ENCODE assay signal across 9 cellular contexts in genomic region chr2:19349911-19350677, GRCh38. TPM values are rescaled to one million over a fixed set of nuclear protein-coding genes. Genes with fewer than 3 reads are reported as not detected.
A peak's percentile ranks its signal among the peaks of the same experiment; 100 is the strongest.
DNase-seq lines count a peak whose midpoint lies in the region; ATAC-seq and TF ChIP-seq lines count a peak whose summit lies in the region.
"Had no signal": no experiment of that assay in that cellular context is flagged by ENCODE, and none has a peak within 500 bp of the region (broad histone marks: within the 10 kb centered on the region; RNA-seq: fewer than 3 reads in every experiment).

No MANE protein-coding gene starts in this region.

- H3K79me2 ChIP-seq in KMS-11 (ENCODE audit: insufficient read depth, low read depth): no peaks in the 10 kb centered on the region
- H3K79me2 ChIP-seq in trophoblast cell (ENCODE audit: control insufficient read depth, insufficient read depth, low read length, poor library complexity): peaks cover 5% of the 10 kb centered on the region

- H2AFZ ChIP-seq in KMS-11 (ENCODE audit: low read depth) (no peak overlapping the region), trophoblast cell (ENCODE audit: insufficient read depth, low read length, poor library complexity) (peak overlapping the region; percentile 23)

- H3K4me1 Mint-ChIP-seq in CD8-positive, alpha-beta memory T cell: peaks cover 27 to 53% (median 30%) of the 10 kb centered on the region in 3 donors

- intact Hi-C loops in heart left ventricle (cut with DNase I): loop anchor here in 4 of 10 donors (1.0 to 10.0 kb wide), 9 partner anchors 303 to 915 kb away; no protein-coding TSS in a partner anchor

- no peak overlapping the region for H3K23ac ChIP-seq in trophoblast cell (ENCODE audit: low read length)

- TF ChIP-seq CTCF in KMS-11 (conservative IDR thresholded peaks at IDR 0.05; ENCODE audit: low read depth, low read length) (peak; percentile 65), heart left ventricle (IDR thresholded peaks at IDR 0.05) (peak; percentile 54 to 87 (median 76))

- POLR2A ChIA-PET in CD8-positive, alpha-beta memory T cell (lab: Charles Lee): no interaction called here

- H4K91ac ChIP-seq in trophoblast cell (ENCODE audit: low read depth, low read length): no peak overlapping the region

- H2BK120ac ChIP-seq in trophoblast cell (ENCODE audit: insufficient read depth, low read length, poor library complexity): no peak overlapping the region

- H3K79me1 ChIP-seq in trophoblast cell (ENCODE audit: low read length): peaks cover 7% of the 10 kb centered on the region

- peak in 3 of 4 donors; percentile 36 to 39 (median 38) for ATAC-seq in heart left ventricle
- no peak for ATAC-seq in HG02588 (IDR thresholded peaks at IDR 0.05; ENCODE audit: unreplicated experiment)
- ATAC-seq in HG02571 (IDR thresholded peaks at IDR 0.05; ENCODE audit: unreplicated experiment): no peak

- H3K36me3 ChIP-seq in CD8-positive, alpha-beta memory T cell (ENCODE audit: insufficient read depth, low read length): no peaks in the 10 kb centered on the region
- H3K36me3 ChIP-seq in KMS-11 (ENCODE audit: insufficient read depth) (no peaks in the 10 kb centered on the region), heart left ventricle (peaks cover 0 to 17% (median 0%) of the 10 kb centered on the region in 9 donors), trophoblast cell (ENCODE audit: control insufficient read depth in 1 of 2, insufficient read depth in 2 of 2, low read length in 2 of 2) (no peaks in the 10 kb centered on the region)

- no peaks in the 10 kb centered on the region for H3K9me3 ChIP-seq in CD8-positive, alpha-beta memory T cell (ENCODE audit: low read length)
- H3K9me3 ChIP-seq in heart left ventricle: no peaks in the 10 kb centered on the region
- H3K9me3 ChIP-seq in trophoblast cell (ENCODE audit: insufficient read depth, low read depth, low read length): peaks cover 6% of the 10 kb centered on the region

- CTCF ChIA-PET in CD8-positive, alpha-beta memory T cell (lab: Charles Lee): interaction anchor here (0.7 to 4.9 kb wide), 5 partner anchors 10 to 789 kb away, joined by 3 to 28 read pairs (median 3); partner anchors contain the start of genes OSR1 and RDH14

- peak overlapping the region in 1 of 8 donors; percentile 98 for H3K27ac Mint-ChIP-seq in CD8-positive, alpha-beta memory T cell

- peaks cover 54% of the 10 kb centered on the region for H3K27me3 ChIP-seq in CD8-positive, alpha-beta memory T cell (ENCODE audit: insufficient read depth, low read length, poor library complexity, severe bottlenecking)
- H3K27me3 ChIP-seq in KMS-11 (ENCODE audit: insufficient read depth, low read depth) (no peaks in the 10 kb centered on the region), heart left ventricle (peaks cover 0 to 54% (median 15%) of the 10 kb centered on the region in 9 donors), trophoblast cell (ENCODE audit: insufficient read depth, low read length) (peaks cover 46% of the 10 kb centered on the region)

- peaks cover 61 to 66% of the 10 kb centered on the region in 2 donors for H3K27me3 Mint-ChIP-seq in CD8-positive, alpha-beta memory T cell

- H3K36me3 Mint-ChIP-seq in CD8-positive, alpha-beta memory T cell: peaks cover 3 to 11% (median 8%) of the 10 kb centered on the region in 3 donors

- peak in 4 of 5 donors; percentile 38 to 65 (median 45) for DNase-seq in CD8-positive, alpha-beta memory T cell
- peak; percentile 57 for DNase-seq in activated naive CD4-positive, alpha-beta T cell treated with Interleukin-2 at 50 U/mL for 16 hours
- peak in 4 of 5 donors; percentile 61 to 87 (median 66) for DNase-seq in heart left ventricle
- DNase-seq in trophoblast cell: peak; percentile 69 to 82
- DNase-seq in NCI-H226: no peak

- peak overlapping the region; percentile 24 for H4K8ac ChIP-seq in trophoblast cell (ENCODE audit: low read depth, low read length)

- no peak overlapping the region for H3K18ac ChIP-seq in trophoblast cell (ENCODE audit: low read length)

- peaks cover 0 to 2% (median 0%) of the 10 kb centered on the region in 5 donors for H3K9me3 Mint-ChIP-seq in CD8-positive, alpha-beta memory T cell
- H3K9me3 Mint-ChIP-seq: memory B cell had no signal

- H3K27ac ChIP-seq in CD8-positive, alpha-beta memory T cell (ENCODE audit: low read depth, low read length): no peak overlapping the region
- H3K27ac ChIP-seq in KMS-11: no peak overlapping the region
- peak overlapping the region in 6 of 12 donors; percentile 19 to 93 (median 36) for H3K27ac ChIP-seq in heart left ventricle
- no peak overlapping the region for H3K27ac ChIP-seq in trophoblast cell (ENCODE audit: low read depth, low read length)

- no peak overlapping the region for H3K9ac ChIP-seq in KMS-11
- H3K9ac ChIP-seq in trophoblast cell (ENCODE audit: low read length): no peak overlapping the region

- TF ChIP-seq POLR2A in heart left ventricle (IDR thresholded peaks at IDR 0.05): no peak

- H4K12ac ChIP-seq in trophoblast cell (ENCODE audit: low read depth, low read length): no peak overlapping the region

- H3K4me3 ChIP-seq in CD8-positive, alpha-beta memory T cell (ENCODE audit: low read length): no peak overlapping the region
- H3K4me3 ChIP-seq in KMS-11 (IDR thresholded peaks at IDR 0.05; ENCODE audit: insufficient read depth, low read depth, low read length) (no peak overlapping the region), heart left ventricle (peak overlapping the region in 9 of 12 donors; percentile 20 to 47 (median 39)), trophoblast cell (ENCODE audit: low read depth, low read length) (no peak overlapping the region)

- H2AK5ac ChIP-seq in trophoblast cell (ENCODE audit: low read length): no peak overlapping the region

- 35 to 56% (median 38%) methylated on average over 32 to 47 of the region's 47 CpGs for WGBS in heart left ventricle, 4 donors
- no CpG with 5 or more reads among the region's 47 CpGs for WGBS in trophoblast cell (ENCODE audit: extremely low coverage, insufficient coverage, insufficient read length)

- H3K4me2 ChIP-seq in KMS-11: no peak overlapping the region
- peak overlapping the region; percentile 70 for H3K4me2 ChIP-seq in trophoblast cell (ENCODE audit: low read length)

- H3K4me3 Mint-ChIP-seq in CD8-positive, alpha-beta memory T cell: peak overlapping the region in 3 of 7 donors; percentile 54 to 63 (median 60)

- no peak overlapping the region for H2BK5ac ChIP-seq in trophoblast cell (ENCODE audit: low read depth, low read length, poor library complexity)

- no peak overlapping the region for H3K4ac ChIP-seq in trophoblast cell (ENCODE audit: low read depth, low read length)

- H4K20me1 ChIP-seq in KMS-11 (ENCODE audit: insufficient read depth): no peaks in the 10 kb centered on the region

- peak overlapping the region; percentile 25 for H2BK12ac ChIP-seq in trophoblast cell (ENCODE audit: low read length)

- H3K14ac ChIP-seq in trophoblast cell (ENCODE audit: low read length): no peak overlapping the region

- peaks cover 44% of the 10 kb centered on the region for H3K4me1 ChIP-seq in CD8-positive, alpha-beta memory T cell (ENCODE audit: insufficient read depth, low read length)
- H3K4me1 ChIP-seq in KMS-11 (ENCODE audit: low read depth, poor library complexity, severe bottlenecking): no peaks in the 10 kb centered on the region
- H3K4me1 ChIP-seq in heart left ventricle: peaks cover 0 to 31% (median 14%) of the 10 kb centered on the region in 12 donors
- H3K4me1 ChIP-seq in trophoblast cell (ENCODE audit: control insufficient read depth in 1 of 2, insufficient read depth in 2 of 2, low read length in 2 of 2): peaks cover 4 to 12% of the 10 kb centered on the region in 2 experiments

RNA-seq across cellular contexts. Expression of gene OSR1, which starts 8.3 kb away (rescaled TPM):
- total RNA-seq in CD8-positive, alpha-beta memory T cell: not detected
- polyA plus RNA-seq in CD8-positive, alpha-beta memory T cell: not detected
- 10 to 100 TPM in 2 of 9 donors, 1 to 10 TPM in 7; 1.4 to 26.0 (median 4.7) TPM for total RNA-seq in heart left ventricle
- polyA plus RNA-seq in heart left ventricle: 1 to 10 TPM; 3.5 to 6.0 TPM
- polyA plus RNA-seq in trophoblast cell (2013): 0.93 and 1.1 TPM in 2 replicates

Comparison
In these comparisons a context has a peak if more than half of its experiments do, and no peak if none do; other contexts are left out.
1. H3K4me3 ChIP-seq: peak in heart left ventricle (9 of 12); none in CD8-positive, alpha-beta memory T cell (single experiment), KMS-11 (single experiment) and trophoblast cell (single experiment).
2. ATAC-seq: peak in heart left ventricle (3 of 4); none in HG02588 (single experiment) and HG02571 (single experiment).